Comparison of ENCODE assay signal across 8 cellular contexts in the genomic region with DNA sequence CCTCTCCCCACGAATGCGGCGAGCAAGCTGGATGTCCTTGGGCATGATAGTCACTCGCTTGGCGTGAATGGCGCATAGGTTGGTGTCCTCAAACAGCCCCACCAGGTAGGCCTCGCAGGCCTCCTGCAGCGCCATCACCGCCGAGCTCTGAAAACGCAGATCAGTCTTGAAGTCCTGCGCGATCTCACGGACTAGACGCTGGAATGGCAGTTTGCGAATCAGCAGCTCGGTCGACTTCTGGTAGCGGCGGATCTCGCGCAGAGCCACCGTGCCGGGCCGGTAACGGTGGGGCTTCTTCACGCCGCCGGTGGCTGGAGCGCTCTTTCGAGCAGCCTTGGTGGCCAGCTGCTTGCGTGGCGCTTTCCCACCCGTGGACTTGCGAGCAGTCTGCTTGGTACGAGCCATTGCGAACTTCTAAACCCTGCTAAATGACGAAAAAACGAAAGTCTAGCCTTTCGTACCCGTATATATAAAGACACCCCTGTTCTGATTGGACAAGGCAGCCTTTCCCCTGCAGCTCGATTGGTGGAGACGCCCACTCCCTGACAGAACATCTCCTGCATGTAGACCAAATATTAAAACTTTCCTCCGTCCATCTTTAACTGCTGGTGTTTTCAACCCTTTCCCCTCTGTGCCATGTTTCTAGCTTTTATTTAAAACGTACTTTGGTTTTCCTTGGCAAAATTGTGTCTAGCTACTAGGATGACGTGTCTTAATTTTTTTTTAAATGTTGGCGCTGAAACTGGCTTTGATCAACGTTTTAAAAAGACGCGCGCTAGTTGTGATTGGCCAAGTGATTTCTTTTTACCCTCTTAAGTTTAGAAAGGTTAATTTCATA.
DNase-seq lines count a peak whose midpoint lies in the region; ATAC-seq and TF ChIP-seq lines count a peak whose summit lies in the region.

No MANE protein-coding gene starts in this region.

- POLR2A ChIA-PET in AG04449 (lab: Yijun Ruan, JAX), result interaction anchor here (0.6 to 6.8 kb wide), 17 partner anchors 8 to 1696 kb away, joined by 3 to 139 read pairs (median 9); a partner anchor contains a TSS

- peak; percentile 23 for ATAC-seq in GM18520 (IDR thresholded peaks at IDR 0.05; ENCODE audit: unreplicated experiment)
- ATAC-seq in HG03103 (IDR thresholded peaks at IDR 0.05; ENCODE audit: low read depth, unreplicated experiment), result peak; percentile 37
- ATAC-seq in activated CD4-positive, CD25-positive, alpha-beta regulatory T cell treated with anti-CD3 and anti-CD28 coated beads, Interleukin-2, amount 50 U/mL, for 24 hours, result peak; percentile 57 to 62
- ATAC-seq in left colon, result peak; percentile 47

- CTCF ChIA-PET in AG04449 (lab: Yijun Ruan, JAX), result interaction anchor here (0.7 to 3.8 kb wide), 12 partner anchors 10 to 398 kb away, joined by 3 to 21 read pairs (median 4); a partner anchor contains a TSS

- TF ChIP-seq CTCF in AG04449 (IDR thresholded peaks at IDR 0.05; ENCODE audit: insufficient read depth, low read length, missing control alignments) (peak; percentile 4), coronary artery (IDR thresholded peaks at IDR 0.05) (no peak)

- H3K4me3 ChIP-seq in AG04449 (ENCODE audit: low read depth, low read length) (peak overlapping the region; percentile 85), coronary artery (peak overlapping the region; percentile 85)

- DNase-seq in AG04449 (ENCODE audit: low read depth, low spot score) (no peak), NCI-H2227 (lab: John Stamatoyannopoulos, UW; ENCODE audit: unreplicated experiment) (peak; percentile 90), coronary artery (ENCODE audit: low spot score) (peak; percentile 85), left colon (peak; percentile 72 to 89)
- DNase-seq in stimulated activated CD4-positive, alpha-beta T cell treated with anti-CD3 and anti-CD28 coated beads, Interleukin-2, amount 100 ng/mL, for 24 hours, result peak; percentile 68 to 76

- intact Hi-C loops in left colon (cut with DNase I, micrococcal nuclease), result loop anchor here in 1 of 2 donors (10.0 kb wide), 1 partner anchor 72 kb away; a partner anchor contains a TSS

- H3K27ac ChIP-seq in coronary artery, result peak overlapping the region; percentile 85 to 98
